Comparison of ENCODE assay signal across 12 cellular contexts in genomic region chrX:8042304-8042703, GRCh38.
DNase-seq lines count a peak whose midpoint lies in the region; ATAC-seq, FAIRE-seq and TF ChIP-seq lines count a peak whose summit lies in the region.
"Had no signal": no experiment of that assay in that cellular context is flagged by ENCODE, and none has a peak within 500 bp of the region (broad histone marks: within the 10 kb centered on the region; RNA-seq: fewer than 3 reads in every experiment).

No MANE protein-coding gene starts in this region.

- H3K4me3 ChIP-seq in HEK293 (ENCODE audit: low read depth, low read length) (no peak overlapping the region), kidney (ENCODE audit: low read length in 2 of 2) (no peak overlapping the region)
- H3K4me3 ChIP-seq: HAP-1 had no signal

- H3K4me1 ChIP-seq in HEK293 (ENCODE audit: control insufficient read depth, insufficient read depth, low read length) (no peaks in the 10 kb centered on the region), kidney (ENCODE audit: control insufficient read depth in 1 of 2, insufficient read depth in 1 of 2, low read depth in 1 of 2, low read length in 2 of 2) (no peaks in the 10 kb centered on the region)
- H3K4me1 ChIP-seq: HAP-1 had no signal

- ATAC-seq in activated CD4-positive, alpha-beta T cell treated with anti-CD3 and anti-CD28 coated beads for 36 hours = no peak
- no peak for ATAC-seq in HG02852 (IDR thresholded peaks at IDR 0.05; ENCODE audit: unreplicated experiment)
- ATAC-seq: stimulated activated memory B cell treated with anti-CD40 and anti-IgM and Interleukin-4, amounts not matched to agents 10 μg/mL and 1 μg/mL and 100 μg/mL, for 72 hours had no signal

- intact Hi-C loops in kidney (cut with DNase I) = no loop called here
- intact Hi-C loops in activated CD4-positive, alpha-beta T cell treated with anti-CD3 and anti-CD28 coated beads for 36 hours (cut with DNase I, micrococcal nuclease) = no loop called here

- peaks cover 2% of the 10 kb centered on the region for H3K9me3 Mint-ChIP-seq in activated CD4-positive, alpha-beta T cell treated with anti-CD3 and anti-CD28 coated beads for 36 hours (ENCODE audit: low read depth)

- H3K4me1 Mint-ChIP-seq in activated CD4-positive, alpha-beta T cell treated with anti-CD3 and anti-CD28 coated beads for 36 hours = peaks cover 11% of the 10 kb centered on the region

- peak; percentile 96 for DNase-seq in DMS153 (lab: John Stamatoyannopoulos, UW)
- no peak for DNase-seq in DMS153 treated with DMSO at 0.1 percent for 48 hours (lab: John Stamatoyannopoulos, UW; ENCODE audit: unreplicated experiment)
- DNase-seq in SK-N-DZ (ENCODE audit: low spot score) = peak; percentile 31
- DNase-seq in kidney = no peak
- DNase-seq in activated CD4-positive, alpha-beta T cell treated with anti-CD3 and anti-CD28 coated beads for 36 hours = no peak
- no peak for DNase-seq in NCI-H1048 (lab: John Stamatoyannopoulos, UW)

- POLR2A ChIA-PET in HEK293 (lab: Yijun Ruan, JAX) = no interaction called here
- POLR2A ChIA-PET in activated CD4-positive, alpha-beta T cell treated with anti-CD3 and anti-CD28 coated beads for 36 hours (lab: Charles Lee) = no interaction called here

- no peak overlapping the region for H3K27ac Mint-ChIP-seq in activated CD4-positive, alpha-beta T cell treated with anti-CD3 and anti-CD28 coated beads for 36 hours
- H3K27ac Mint-ChIP-seq: brain; stimulated activated memory B cell treated with anti-CD40 and anti-IgM and Interleukin-4, amounts not matched to agents 10 μg/mL and 1 μg/mL and 100 μg/mL, for 72 hours had no signal

- CTCF ChIA-PET in HEK293 (lab: Yijun Ruan, JAX) = no interaction called here
- CTCF ChIA-PET in activated CD4-positive, alpha-beta T cell treated with anti-CD3 and anti-CD28 coated beads for 36 hours (lab: Charles Lee) = no interaction called here

- no peak for FAIRE-seq in kidney (lab: Jason Lieb, UNC)
- FAIRE-seq: A204.1 had no signal

- H3K36me3 Mint-ChIP-seq in activated CD4-positive, alpha-beta T cell treated with anti-CD3 and anti-CD28 coated beads for 36 hours (ENCODE audit: low read depth) = no peaks in the 10 kb centered on the region
- H3K36me3 Mint-ChIP-seq: brain had no signal

- TF ChIP-seq CTCF in HEK293 (tag by site-specific recombination; IDR thresholded peaks at IDR 0.05) = no peak
- peak; percentile 3 for TF ChIP-seq CTCF in kidney (IDR thresholded peaks at IDR 0.05; ENCODE audit: borderline replicate concordance, extremely low read depth, insufficient read depth)

- no peak overlapping the region for H3K4me3 Mint-ChIP-seq in activated CD4-positive, alpha-beta T cell treated with anti-CD3 and anti-CD28 coated beads for 36 hours
- H3K4me3 Mint-ChIP-seq: brain; stimulated activated memory B cell treated with anti-CD40 and anti-IgM and Interleukin-4, amounts not matched to agents 10 μg/mL and 1 μg/mL and 100 μg/mL, for 72 hours had no signal

- H3K27ac ChIP-seq in HEK293 (ENCODE audit: extremely low read depth, low read depth, low read length) (no peak overlapping the region), kidney (ENCODE audit: low read depth in 2 of 2, low read length in 2 of 2) (no peak overlapping the region)

- H3K36me3 ChIP-seq in HEK293 (ENCODE audit: control insufficient read depth in 2 of 2, insufficient read depth in 1 of 2, low read length in 2 of 2) = no peaks in the 10 kb centered on the region
- no peaks in the 10 kb centered on the region for H3K36me3 ChIP-seq in kidney (ENCODE audit: control insufficient read depth in 1 of 2, insufficient read depth in 2 of 2, low read length in 2 of 2)
- H3K36me3 ChIP-seq: HAP-1 had no signal

- no peak overlapping the region for H3K9ac ChIP-seq in kidney (ENCODE audit: low read length in 2 of 2)

- no peaks in the 10 kb centered on the region for H3K27me3 Mint-ChIP-seq in activated CD4-positive, alpha-beta T cell treated with anti-CD3 and anti-CD28 coated beads for 36 hours
- H3K27me3 Mint-ChIP-seq: stimulated activated memory B cell treated with anti-CD40 and anti-IgM and Interleukin-4, amounts not matched to agents 10 μg/mL and 1 μg/mL and 100 μg/mL, for 72 hours had no signal

- H3K9me3 ChIP-seq in HEK293 (ENCODE audit: control insufficient read depth, insufficient read depth, low read depth, low read length) (no peaks in the 10 kb centered on the region), kidney (ENCODE audit: control insufficient read depth in 1 of 2, low read length in 2 of 2) (no peaks in the 10 kb centered on the region)
- H3K9me3 ChIP-seq: HAP-1 had no signal

TF ChIP-seq in HEK293, 187 proteins besides CTCF, POLR2A, EP300 and RAD21:
- no peak for TF ChIP-seq ZSCAN16 (tag by site-specific recombination; IDR thresholded peaks at IDR 0.05)
- peak; percentile 57; the same call in 1 of the 2 replicates for TF ChIP-seq TRIM28 (IDR thresholded peaks at IDR 0.05; ENCODE audit: borderline replicate concordance, low read length)

Comparison
In these comparisons a context has a peak if more than half of its experiments do, and no peak if none do; other contexts are left out.
1. DNase-seq: peak in DMS153 (single experiment) and SK-N-DZ (single experiment); none in DMS153 treated with DMSO at 0.1 percent for 48 hours (single experiment), kidney (single experiment), activated CD4-positive, alpha-beta T cell treated with anti-CD3 and anti-CD28 coated beads for 36 hours (single experiment) and NCI-H1048 (single experiment).